2 cellular contexts compared by ENCODE assay signal in genomic region chr19:12752056-12752781, GRCh38.
TF ChIP-seq lines count a peak whose summit lies in the region.

No MANE protein-coding gene starts in this region.

TF ChIP-seq in GM23338, 12 proteins besides CTCF, POLR2A, EP300 and RAD21 (continued from another document):
- TF ChIP-seq REST (IDR thresholded peaks at IDR 0.05; ENCODE audit: unreplicated experiment): no peak
- no peak for TF ChIP-seq STAT1 (IDR thresholded peaks at IDR 0.05; ENCODE audit: unreplicated experiment)
- TF ChIP-seq EZH2 (IDR thresholded peaks at IDR 0.05; ENCODE audit: low read depth, unreplicated experiment): no peak
- no peak for TF ChIP-seq POLR2AphosphoS5 (IDR thresholded peaks at IDR 0.05; ENCODE audit: low read depth)
- TF ChIP-seq NANOG (IDR thresholded peaks at IDR 0.05; ENCODE audit: borderline replicate concordance): no peak
- TF ChIP-seq EZH2phosphoT487 (IDR thresholded peaks at IDR 0.05; ENCODE audit: unreplicated experiment): no peak
- no peak for TF ChIP-seq JUNB (IDR thresholded peaks at IDR 0.05; ENCODE audit: unreplicated experiment)
- no peak for TF ChIP-seq ZNF331 (CRISPR knock-in tag; IDR thresholded peaks at IDR 0.05; ENCODE audit: low read depth)
- TF ChIP-seq ZNF114 (CRISPR knock-in tag; IDR thresholded peaks at IDR 0.05): no peak
- TF ChIP-seq ZNF462 (CRISPR knock-in tag; IDR thresholded peaks at IDR 0.05): no peak
- TF ChIP-seq CREB1 (CRISPR knock-in tag; IDR thresholded peaks at IDR 0.05; ENCODE audit: low read depth): no peak

TF ChIP-seq in HEK293, 187 proteins besides CTCF, POLR2A, EP300 and RAD21 (continued from another document):
- TF ChIP-seq ZNF692 (tag by site-specific recombination; IDR thresholded peaks at IDR 0.05) (no peak), ZNF660 (tag by site-specific recombination; IDR thresholded peaks at IDR 0.05) (no peak), SCRT1 (tag by site-specific recombination; IDR thresholded peaks at IDR 0.05; ENCODE audit: borderline replicate concordance) (peak; percentile 98), ZNF426 (tag by site-specific recombination; IDR thresholded peaks at IDR 0.05) (no peak), ZNF16 (tag by site-specific recombination; IDR thresholded peaks at IDR 0.05; ENCODE audit: low read depth) (no peak), BCL11B (tag by site-specific recombination; IDR thresholded peaks at IDR 0.05; ENCODE audit: low read depth) (0 out of 2 replicates have a peak, but pooled peaks have one; percentile 10)
